ENCODE assay signal across 1 cellular context in the genomic region with DNA sequence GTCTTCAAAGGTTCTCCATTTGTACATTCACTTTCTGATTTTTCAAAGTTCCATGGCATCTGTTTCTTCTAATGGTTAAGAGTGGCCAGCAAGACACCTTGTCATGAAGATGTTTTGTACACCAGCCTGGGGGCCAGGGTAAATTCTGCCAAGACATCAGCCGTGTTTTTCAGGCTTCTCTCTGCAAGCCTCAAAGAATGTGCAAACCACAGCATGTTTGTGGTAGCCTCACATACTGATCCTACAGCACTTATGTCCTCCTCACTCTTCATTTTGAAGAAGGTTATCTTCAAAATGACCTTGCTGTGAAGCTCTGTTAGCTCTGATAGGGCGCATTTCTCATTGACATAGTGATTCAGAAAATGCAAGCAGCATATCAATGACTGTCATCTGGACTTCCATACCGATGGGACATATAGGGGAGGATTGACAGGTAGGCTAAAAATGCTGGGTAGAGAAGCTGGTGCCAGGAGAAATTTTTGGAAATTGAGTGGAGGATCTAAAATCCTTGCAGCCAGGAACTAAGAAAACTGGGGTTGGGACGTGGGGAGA.
TF ChIP-seq lines count a peak whose summit lies in the region.

No MANE protein-coding gene starts in this region.

TF ChIP-seq in A549, 52 proteins besides CTCF, POLR2A, EP300 and RAD21 (continued from another document):
- TF ChIP-seq, protein P1, sequence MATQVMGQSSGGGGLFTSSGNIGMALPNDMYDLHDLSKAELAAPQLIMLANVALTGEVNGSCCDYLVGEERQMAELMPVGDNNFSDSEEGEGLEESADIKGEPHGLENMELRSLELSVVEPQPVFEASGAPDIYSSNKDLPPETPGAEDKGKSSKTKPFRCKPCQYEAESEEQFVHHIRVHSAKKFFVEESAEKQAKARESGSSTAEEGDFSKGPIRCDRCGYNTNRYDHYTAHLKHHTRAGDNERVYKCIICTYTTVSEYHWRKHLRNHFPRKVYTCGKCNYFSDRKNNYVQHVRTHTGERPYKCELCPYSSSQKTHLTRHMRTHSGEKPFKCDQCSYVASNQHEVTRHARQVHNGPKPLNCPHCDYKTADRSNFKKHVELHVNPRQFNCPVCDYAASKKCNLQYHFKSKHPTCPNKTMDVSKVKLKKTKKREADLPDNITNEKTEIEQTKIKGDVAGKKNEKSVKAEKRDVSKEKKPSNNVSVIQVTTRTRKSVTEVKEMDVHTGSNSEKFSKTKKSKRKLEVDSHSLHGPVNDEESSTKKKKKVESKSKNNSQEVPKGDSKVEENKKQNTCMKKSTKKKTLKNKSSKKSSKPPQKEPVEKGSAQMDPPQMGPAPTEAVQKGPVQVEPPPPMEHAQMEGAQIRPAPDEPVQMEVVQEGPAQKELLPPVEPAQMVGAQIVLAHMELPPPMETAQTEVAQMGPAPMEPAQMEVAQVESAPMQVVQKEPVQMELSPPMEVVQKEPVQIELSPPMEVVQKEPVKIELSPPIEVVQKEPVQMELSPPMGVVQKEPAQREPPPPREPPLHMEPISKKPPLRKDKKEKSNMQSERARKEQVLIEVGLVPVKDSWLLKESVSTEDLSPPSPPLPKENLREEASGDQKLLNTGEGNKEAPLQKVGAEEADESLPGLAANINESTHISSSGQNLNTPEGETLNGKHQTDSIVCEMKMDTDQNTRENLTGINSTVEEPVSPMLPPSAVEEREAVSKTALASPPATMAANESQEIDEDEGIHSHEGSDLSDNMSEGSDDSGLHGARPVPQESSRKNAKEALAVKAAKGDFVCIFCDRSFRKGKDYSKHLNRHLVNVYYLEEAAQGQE (IDR thresholded peaks at IDR 0.05): no peak
- TF ChIP-seq ZNF302 (CRISPR knock-in tag; IDR thresholded peaks at IDR 0.05) (no peak), PHF8 (IDR thresholded peaks at IDR 0.05; ENCODE audit: borderline replicate concordance, low read depth) (no peak), ESRRA (IDR thresholded peaks at IDR 0.05; ENCODE audit: borderline replicate concordance, low read length) (no peak), CEBPB (IDR thresholded peaks at IDR 0.05) (no peak)
